Comparison of ENCODE assay signal across 11 cellular contexts in the genomic region with DNA sequence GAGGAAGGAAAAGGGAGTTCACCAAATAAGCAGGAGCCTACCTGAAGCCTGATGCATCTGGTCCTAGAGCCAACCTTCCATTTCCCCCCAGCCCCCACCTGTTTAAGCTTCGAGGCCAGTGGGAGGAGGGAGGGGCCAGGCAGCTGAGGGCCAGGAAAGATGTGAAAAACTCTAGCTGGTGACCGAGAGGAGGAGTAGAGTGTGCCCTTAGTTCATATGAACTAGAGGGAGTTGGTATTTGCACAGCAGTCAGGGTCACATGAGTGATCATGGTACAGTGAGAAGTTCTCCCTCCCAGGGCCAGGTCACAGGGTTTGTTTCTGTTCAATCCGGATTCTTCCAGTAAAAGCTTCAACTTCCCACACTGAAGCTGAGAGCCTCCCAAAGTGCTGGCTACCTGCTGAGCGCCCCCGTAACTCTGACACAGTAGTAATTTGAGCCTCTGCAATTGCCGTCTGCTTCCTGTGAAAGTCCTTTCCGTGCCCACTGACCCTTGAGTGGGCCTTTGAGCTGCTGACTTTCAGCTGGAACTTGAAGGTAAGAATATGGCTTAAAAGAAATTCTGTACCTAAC. TPM values are rescaled to one million over a fixed set of nuclear protein-coding genes. Genes with fewer than 3 reads are reported as not detected.
DNase-seq lines count a peak whose midpoint lies in the region; FAIRE-seq and TF ChIP-seq lines count a peak whose summit lies in the region.
"Had no signal": no experiment of that assay in that cellular context is flagged by ENCODE, and none has a peak within 500 bp of the region (broad histone marks: within the 10 kb centered on the region; RNA-seq: fewer than 3 reads in every experiment).

TSS of gene SULT1C2 (plus strand) at position 362 of the 573 bp plus-strand sequence. CDS start 4,773 bp downstream, outside the sequence.

- H3K4me1 Mint-ChIP-seq in osteocyte (ENCODE audit: unreplicated experiment) = peaks cover 26% of the 10 kb centered on the region
- H3K4me1 Mint-ChIP-seq: IgD-negative memory B cell had no signal

- H3K27me3 Mint-ChIP-seq in osteocyte (ENCODE audit: unreplicated experiment) = peaks cover 28% of the 10 kb centered on the region

- H3K27ac Mint-ChIP-seq in osteocyte (ENCODE audit: unreplicated experiment) = peak within 1 kb of the TSS; percentile 89
- H3K27ac Mint-ChIP-seq: IgD-negative memory B cell; stimulated activated naive CD8-positive, alpha-beta T cell treated with anti-CD3 and anti-CD28 coated beads, Interleukin-15, Interleukin-2, amounts not matched to agents 100 ng/mL and 50 ng/mL, for 24 hours had no signal

- intact Hi-C loops in posterior vena cava (cut with DNase I) = no loop called here

- peaks cover 2% of the 10 kb centered on the region for H3K36me3 Mint-ChIP-seq in osteocyte (ENCODE audit: unreplicated experiment)

- DNase-seq in H54 (ENCODE audit: insufficient read length, low spot score) (peak; percentile 26), NCI-H510A treated with DMSO at 0.1 percent for 48 hours (lab: John Stamatoyannopoulos, UW) (peak; percentile 95), fibroblast of mammary gland (ENCODE audit: low read depth) (peak; percentile 24), osteocyte (ENCODE audit: extremely low spot score, unreplicated experiment) (no peak), T-helper 9 cell (no peak), activated gamma-delta T cell treated with Interleukin-2 at 50 U/mL for 16 hours (no peak), posterior vena cava (ENCODE audit: low spot score) (no peak)
- no peak for DNase-seq in activated T-cell treated with anti-CD3 and anti-CD28 coated beads, Interleukin-2, amount 50 U/mL, for 48 hours
- DNase-seq: activated gamma-delta T cell had no signal

- H3K4me3 ChIP-seq in fibroblast of mammary gland (ENCODE audit: control insufficient read depth, low read depth, low read length) = no peak within 1 kb of the TSS

- no peak for TF ChIP-seq CTCF in fibroblast of mammary gland (conservative IDR thresholded peaks at IDR 0.05; ENCODE audit: control insufficient read depth, insufficient read depth, low read depth, low read length)
- no peak for TF ChIP-seq CTCF in osteocyte (IDR thresholded peaks at IDR 0.05)

- peak; percentile 79 for FAIRE-seq in H54 (lab: Jason Lieb, UNC)

- H3K4me3 Mint-ChIP-seq in osteocyte (ENCODE audit: unreplicated experiment) = peak within 1 kb of the TSS; percentile 53
- H3K4me3 Mint-ChIP-seq: IgD-negative memory B cell; stimulated activated naive CD8-positive, alpha-beta T cell treated with anti-CD3 and anti-CD28 coated beads, Interleukin-15, Interleukin-2, amounts not matched to agents 100 ng/mL and 50 ng/mL, for 24 hours had no signal

- no peak for TF ChIP-seq POLR2A in H54 (IDR thresholded peaks at IDR 0.05; ENCODE audit: low read depth, low read length)

- peaks cover 6% of the 10 kb centered on the region for H3K9me3 Mint-ChIP-seq in osteocyte (ENCODE audit: unreplicated experiment)
- H3K9me3 Mint-ChIP-seq: stimulated activated naive CD8-positive, alpha-beta T cell treated with anti-CD3 and anti-CD28 coated beads, Interleukin-15, Interleukin-2, amounts not matched to agents 100 ng/mL and 50 ng/mL, for 24 hours had no signal

RNA-seq across cellular contexts. Expression of gene SULT1C2, which starts in this region (rescaled TPM):
- total RNA-seq in osteocyte (1.9 and 2.2 TPM in 2 replicates), posterior vena cava (1 to 10 TPM in 1 of 2 donors, not detected in 1; 1.1 TPM)

Comparison
In these comparisons a context has a peak if more than half of its experiments do, and no peak if none do; other contexts are left out.
1. DNase-seq: peak in H54 (single experiment), NCI-H510A treated with DMSO at 0.1 percent for 48 hours (single experiment) and fibroblast of mammary gland (single experiment); none in osteocyte (single experiment), T-helper 9 cell (single experiment), activated gamma-delta T cell treated with Interleukin-2 at 50 U/mL for 16 hours (single experiment), activated T-cell treated with anti-CD3 and anti-CD28 coated beads, Interleukin-2, amount 50 U/mL, for 48 hours (0 of 2) and posterior vena cava (single experiment).